Comparison of ENCODE assay signal across 10 cellular contexts in genomic region chr3:7682822-7683229, GRCh38.
DNase-seq lines count a peak whose midpoint lies in the region; TF ChIP-seq lines count a peak whose summit lies in the region.
"Had no signal": no experiment of that assay in that cellular context is flagged by ENCODE, and none has a peak within 500 bp of the region (broad histone marks: within the 10 kb centered on the region; RNA-seq: fewer than 3 reads in every experiment).

No MANE protein-coding gene starts in this region.

- H3K27ac ChIP-seq in OCI-LY7 (ENCODE audit: low read depth, low read length, poor library complexity, severe bottlenecking), result no peak overlapping the region

- H3K36me3 ChIP-seq in OCI-LY7 (ENCODE audit: insufficient read depth, low read length), result no peaks in the 10 kb centered on the region

- H3K9me2 ChIP-seq in OCI-LY7 (ENCODE audit: insufficient read depth, low read length), result no peaks in the 10 kb centered on the region

- BruUV-seq in OCI-LY7 (replicated peaks; lab: Mats Ljungman, UMichigan), result no TSS peak

- CTCF ChIA-PET in OCI-LY7 (lab: Charles Lee; ENCODE audit: unreplicated experiment), result no interaction called here

- no peaks in the 10 kb centered on the region for H4K20me1 ChIP-seq in OCI-LY7 (ENCODE audit: insufficient read depth, low read length)

- no peaks in the 10 kb centered on the region for H3K9me3 ChIP-seq in OCI-LY7 (ENCODE audit: low read length)

- peak; percentile 70 for DNase-seq in H4 (ENCODE audit: low spot score)
- DNase-seq in UCSD-AML1 (lab: John Stamatoyannopoulos, UW; ENCODE audit: unreplicated experiment), result peak; percentile 18
- DNase-seq in glomerular visceral epithelial cell (ENCODE audit: extremely low spot score), result peak; percentile 5
- peak; percentile 96 for DNase-seq in pulmonary artery endothelial cell (ENCODE audit: low read depth, low spot score)
- no peak for DNase-seq in OCI-LY7 (ENCODE audit: low spot score)
- DNase-seq in G401 (ENCODE audit: low spot score), result no peak
- DNase-seq in NCI-H774 (lab: John Stamatoyannopoulos, UW), result no peak
- no peak for DNase-seq in middle frontal gyrus (ENCODE audit: extremely low spot score, low spot score)
- DNase-seq: activated CD8-positive, alpha-beta T cell treated with anti-CD3 and anti-CD28 coated beads, Interleukin-2, amount 10 ng/mL, durations not matched to agents 7 days and 5 days; natural killer cell had no signal

- H3K4me3 ChIP-seq in OCI-LY7 (ENCODE audit: low read depth, low read length, poor library complexity, severe bottlenecking), result no peak overlapping the region

- no peaks in the 10 kb centered on the region for H3K4me1 ChIP-seq in OCI-LY7 (ENCODE audit: insufficient read depth, low read length, poor library complexity, severe bottlenecking)

- intact Hi-C loops in OCI-LY7 (cut with micrococcal nuclease; ENCODE audit: unreplicated experiment), result no loop called here

- in situ Hi-C loops in G401 (cut with HindIII; ENCODE audit: low sequenced_read_pairs), result no loop called here

- H3K4me2 ChIP-seq in OCI-LY7 (ENCODE audit: low read length), result no peak overlapping the region

- POLR2A ChIA-PET in OCI-LY7 (lab: Charles Lee), result interaction anchor here (0.6 to 1.4 kb wide), 2 partner anchors 11 to 21 kb away, joined by 3 to 5 read pairs; no protein-coding TSS in a partner anchor

- TF ChIP-seq CTCF in OCI-LY7 (conservative IDR thresholded peaks at IDR 0.05; ENCODE audit: low read length), result no peak

- H2AFZ ChIP-seq in OCI-LY7 (ENCODE audit: low read length), result no peak overlapping the region

- H3K79me2 ChIP-seq in OCI-LY7 (ENCODE audit: insufficient read depth, low read depth, low read length), result no peaks in the 10 kb centered on the region

Comparison
In these comparisons a context has a peak if more than half of its experiments do, and no peak if none do; other contexts are left out.
1. DNase-seq: peak in H4 (single experiment), UCSD-AML1 (single experiment), glomerular visceral epithelial cell (single experiment) and pulmonary artery endothelial cell (single experiment); none in OCI-LY7 (single experiment), G401 (single experiment), NCI-H774 (single experiment) and middle frontal gyrus (single experiment).